8 cellular contexts compared by ENCODE assay signal in the genomic region with DNA sequence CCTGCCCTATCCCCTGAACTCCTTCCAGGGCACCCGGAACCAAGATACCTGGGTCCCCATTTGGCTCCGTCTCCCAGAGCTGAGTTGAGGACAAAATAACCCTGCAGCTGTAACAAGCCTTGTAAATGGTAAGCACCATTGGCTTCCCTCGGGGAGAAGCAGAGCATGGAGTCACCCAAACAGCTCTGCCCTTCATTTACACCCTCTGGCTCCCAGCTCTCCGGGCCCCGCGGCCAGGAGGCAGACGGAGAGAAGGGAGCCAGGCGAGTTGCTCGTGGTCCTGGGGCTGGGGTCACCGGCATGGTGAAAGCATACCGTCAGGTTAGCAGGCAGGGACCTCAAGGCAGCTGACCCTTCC. TPM values are rescaled to one million over a fixed set of nuclear protein-coding genes. Genes with fewer than 3 reads are reported as not detected.
A peak's percentile ranks its signal among the peaks of the same experiment; 100 is the strongest.
DNase-seq lines count a peak whose midpoint lies in the region; ATAC-seq and TF ChIP-seq lines count a peak whose summit lies in the region.

No MANE protein-coding gene starts in this region.

- H3K27ac Mint-ChIP-seq in activated CD8-positive, alpha-beta T cell treated with anti-CD3 and anti-CD28 coated beads, Interleukin-2, amount 10 ng/mL, durations not matched to agents 7 days and 5 days = peak overlapping the region; percentile 68

- no peak for TF ChIP-seq POLR2A in stomach (IDR thresholded peaks at IDR 0.05)

- H3K9me3 ChIP-seq in iPS-18a (ENCODE audit: control insufficient read depth, low read depth, low read length) (no peaks in the 10 kb centered on the region), stomach (no peaks in the 10 kb centered on the region)

- TF ChIP-seq EP300 in stomach (IDR thresholded peaks at IDR 0.05) = no peak

- H3K27me3 ChIP-seq in iPS-18a (ENCODE audit: control insufficient read depth, insufficient read depth, low read length) (peaks cover 12% of the 10 kb centered on the region), stomach (no peaks in the 10 kb centered on the region)

- H3K36me3 Mint-ChIP-seq in activated CD8-positive, alpha-beta T cell treated with anti-CD3 and anti-CD28 coated beads, Interleukin-2, amount 10 ng/mL, durations not matched to agents 7 days and 5 days (ENCODE audit: low read depth) = peaks cover 3% of the 10 kb centered on the region

- POLR2A ChIA-PET in activated CD8-positive, alpha-beta T cell treated with anti-CD3 and anti-CD28 coated beads, Interleukin-2, amount 10 ng/mL, durations not matched to agents 7 days and 5 days (lab: Charles Lee) = interaction anchor here (0.6 to 2.8 kb wide), 5 partner anchors 17 to 690 kb away, joined by 3 to 19 read pairs (median 11); a partner anchor contains a TSS

- peak overlapping the region; percentile 81 for H3K4me3 Mint-ChIP-seq in activated CD8-positive, alpha-beta T cell treated with anti-CD3 and anti-CD28 coated beads, Interleukin-2, amount 10 ng/mL, durations not matched to agents 7 days and 5 days

- peaks cover 48% of the 10 kb centered on the region for H3K4me1 Mint-ChIP-seq in activated CD8-positive, alpha-beta T cell treated with anti-CD3 and anti-CD28 coated beads, Interleukin-2, amount 10 ng/mL, durations not matched to agents 7 days and 5 days (ENCODE audit: low read depth)

- DNase-seq in NCI-H1417 (lab: John Stamatoyannopoulos, UW) (peak in 2 of 3 experiments; percentile 66 to 70), NCI-H1417 treated with DMSO at 0.1 percent for 48 hours (lab: John Stamatoyannopoulos, UW) (no peak), stomach (no peak), NOMO-1 treated with DMSO at 0.1 percent for 48 hours (lab: John Stamatoyannopoulos, UW; ENCODE audit: unreplicated experiment) (no peak), NCI-H2107 (lab: John Stamatoyannopoulos, UW) (no peak)
- DNase-seq in activated CD8-positive, alpha-beta T cell treated with anti-CD3 and anti-CD28 coated beads, Interleukin-2, amount 10 ng/mL, durations not matched to agents 7 days and 5 days = no peak

- no peak overlapping the region for H3K27ac ChIP-seq in iPS-18a (ENCODE audit: low read length)
- H3K27ac ChIP-seq in stomach = peak overlapping the region; percentile 89 to 98 (median 94)

- H3K36me3 ChIP-seq in iPS-18a (ENCODE audit: control insufficient read depth, low read depth, low read length) = no peaks in the 10 kb centered on the region
- H3K36me3 ChIP-seq in stomach = no peaks in the 10 kb centered on the region

- no peaks in the 10 kb centered on the region for H3K9me3 Mint-ChIP-seq in activated CD8-positive, alpha-beta T cell treated with anti-CD3 and anti-CD28 coated beads, Interleukin-2, amount 10 ng/mL, durations not matched to agents 7 days and 5 days (ENCODE audit: insufficient read depth)

- no peak overlapping the region for H3K9ac ChIP-seq in iPS-18a (ENCODE audit: low read length)

- H3K4me3 ChIP-seq in iPS-18a (ENCODE audit: low read length) (peak overlapping the region; percentile 70), stomach (peak overlapping the region; percentile 55 to 88 (median 82))

- intact Hi-C loops in stomach (cut with DNase I; ENCODE audit: low total_unique reads) = no loop called here

- 21 to 43% (median 29%) methylated on average over 9 to 11 of the region's 11 CpGs for WGBS in stomach, 5 donors

- peaks cover 30% of the 10 kb centered on the region for H3K4me1 ChIP-seq in iPS-18a (ENCODE audit: control insufficient read depth, low read depth, low read length)
- H3K4me1 ChIP-seq in stomach = peaks cover 33 to 67% (median 66%) of the 10 kb centered on the region in 4 donors

- TF ChIP-seq CTCF in stomach (IDR thresholded peaks at IDR 0.05) = no peak

- CTCF ChIA-PET in activated CD8-positive, alpha-beta T cell treated with anti-CD3 and anti-CD28 coated beads, Interleukin-2, amount 10 ng/mL, durations not matched to agents 7 days and 5 days (lab: Charles Lee) = interaction anchor here (0.8 to 4.2 kb wide), 13 partner anchors 9 to 481 kb away, joined by 3 to 59 read pairs (median 9); a partner anchor contains a TSS

- no peaks in the 10 kb centered on the region for H3K27me3 Mint-ChIP-seq in activated CD8-positive, alpha-beta T cell treated with anti-CD3 and anti-CD28 coated beads, Interleukin-2, amount 10 ng/mL, durations not matched to agents 7 days and 5 days (ENCODE audit: low read depth)

- ATAC-seq in activated CD8-positive, alpha-beta T cell treated with anti-CD3 and anti-CD28 coated beads, Interleukin-2, amount 10 ng/mL, durations not matched to agents 7 days and 5 days = no peak
- ATAC-seq in HG02884 (IDR thresholded peaks at IDR 0.05; ENCODE audit: unreplicated experiment) = no peak

RNA-seq across cellular contexts. Expression of a gene that starts 2.1 kb away (rescaled TPM):
- 10 to 100 TPM; 18.5 to 21.2 TPM for total RNA-seq in activated CD8-positive, alpha-beta T cell treated with anti-CD3 and anti-CD28 coated beads, Interleukin-2, amount 10 ng/mL, durations not matched to agents 7 days and 5 days
- total RNA-seq in stomach = 100 to 1,000 TPM in 1 of 5 donors, 10 to 100 TPM in 2, 1 to 10 TPM in 2; 6.4 to 130 (median 12.9) TPM
- 10 to 100 TPM; 12.1 to 19.5 (median 14.0) TPM for polyA plus RNA-seq in stomach

RNA-seq across cellular contexts. Expression of a gene that starts 13.9 kb away (rescaled TPM):
- not detected for total RNA-seq in activated CD8-positive, alpha-beta T cell treated with anti-CD3 and anti-CD28 coated beads, Interleukin-2, amount 10 ng/mL, durations not matched to agents 7 days and 5 days
- over 10,000 TPM in 1 of 5 donors, 1,000 to 10,000 TPM in 3, 100 to 1,000 TPM in 1; 101 to 32,926 (median 1,172) TPM for total RNA-seq in stomach
- over 10,000 TPM in 2 of 3 donors, 1,000 to 10,000 TPM in 1; 8,432 to 48,206 (median 26,682) TPM for polyA plus RNA-seq in stomach

RNA-seq across cellular contexts. Expression of a gene that starts 46.4 kb away (rescaled TPM):
- total RNA-seq in activated CD8-positive, alpha-beta T cell treated with anti-CD3 and anti-CD28 coated beads, Interleukin-2, amount 10 ng/mL, durations not matched to agents 7 days and 5 days = 1 to 10 TPM; 5.1 to 7.0 TPM
- 10 to 100 TPM in 1 of 5 donors, 1 to 10 TPM in 3, under 1 TPM in 1; 0.29 to 22.2 (median 3.1) TPM for total RNA-seq in stomach
- 1 to 10 TPM; 2.9 to 4.4 (median 4.1) TPM for polyA plus RNA-seq in stomach

RNA-seq across cellular contexts. Expression of a gene that starts 47.3 kb away (rescaled TPM):
- total RNA-seq in activated CD8-positive, alpha-beta T cell treated with anti-CD3 and anti-CD28 coated beads, Interleukin-2, amount 10 ng/mL, durations not matched to agents 7 days and 5 days = under 1 TPM in 1 of 2 experiments, not detected in 1; 0.40 TPM
- 10 to 100 TPM in 3 of 5 donors, 1 to 10 TPM in 2; 4.4 to 77.0 (median 27.8) TPM for total RNA-seq in stomach
- polyA plus RNA-seq in stomach = 1 to 10 TPM in 2 of 3 donors, not detected in 1; 1.9 to 4.8 TPM

RNA-seq across cellular contexts. Expression of a gene that starts 54.2 kb away (rescaled TPM):
- 100 to 1,000 TPM; 215 to 218 TPM for total RNA-seq in activated CD8-positive, alpha-beta T cell treated with anti-CD3 and anti-CD28 coated beads, Interleukin-2, amount 10 ng/mL, durations not matched to agents 7 days and 5 days
- 100 to 1,000 TPM in 2 of 5 donors, 10 to 100 TPM in 3; 11.9 to 159 (median 68.7) TPM for total RNA-seq in stomach
- polyA plus RNA-seq in stomach = 100 to 1,000 TPM; 308 to 343 (median 323) TPM

Comparison
In these comparisons a context has a peak if more than half of its experiments do, and no peak if none do; other contexts are left out.
1. DNase-seq: peak in NCI-H1417 (2 of 3); none in NCI-H1417 treated with DMSO at 0.1 percent for 48 hours (single experiment), activated CD8-positive, alpha-beta T cell treated with anti-CD3 and anti-CD28 coated beads, Interleukin-2, amount 10 ng/mL, durations not matched to agents 7 days and 5 days (single experiment), stomach (single experiment), NOMO-1 treated with DMSO at 0.1 percent for 48 hours (single experiment) and NCI-H2107 (single experiment).
2. RNA of a gene that starts 13.9 kb away (total RNA-seq): 101 to 32,926 TPM in stomach; not detected in activated CD8-positive, alpha-beta T cell treated with anti-CD3 and anti-CD28 coated beads, Interleukin-2, amount 10 ng/mL, durations not matched to agents 7 days and 5 days; every median in the first group is over 100 times any median in the second.